18 cellular contexts compared by ENCODE assay signal in genomic region chr1:27105018-27105417, GRCh38.
"Had no signal": no experiment of that assay in that cellular context is flagged by ENCODE, and none has a peak within 500 bp of the region (broad histone marks: within the 10 kb centered on the region; RNA-seq: fewer than 3 reads in every experiment).

No MANE protein-coding gene starts in this region.

- H3K27ac Mint-ChIP-seq: activated naive CD4-positive, alpha-beta T cell treated with anti-CD3 and anti-CD28 coated beads, Interleukin-2, amount 10 ng/mL, durations not matched to agents 7 days and 5 days; endodermal cell had no signal

- H3K4me3 Mint-ChIP-seq: activated CD4-positive, alpha-beta T cell treated with anti-CD3 and anti-CD28 coated beads for 36 hours; activated naive CD4-positive, alpha-beta T cell treated with anti-CD3 and anti-CD28 coated beads, Interleukin-2, amount 10 ng/mL, durations not matched to agents 7 days and 5 days; activated naive CD8-positive, alpha-beta T cell treated with anti-CD3 and anti-CD28 coated beads, Interleukin-2, amount 50 U/mL, for 24 hours; brain; endodermal cell; stimulated activated naive CD8-positive, alpha-beta T cell treated with anti-CD3 and anti-CD28 coated beads, Interleukin-15, amount 100 ng/mL, for 72 hours had no signal

- H3K27ac ChIP-seq: lower lobe of right lung, testis, upper lobe of left lung, WERI-Rb-1 had no signal

- H3K9me3 Mint-ChIP-seq: activated naive CD4-positive, alpha-beta T cell treated with anti-CD3 and anti-CD28 coated beads, Interleukin-2, amount 10 ng/mL, durations not matched to agents 7 days and 5 days; activated naive CD8-positive, alpha-beta T cell treated with anti-CD3 and anti-CD28 coated beads, Interleukin-2, amount 50 U/mL, for 24 hours; activated T-helper 2 cell treated with anti-CD3 and anti-CD28 coated beads, Interferon-gamma antibody, Interleukin-2, Interleukin-4, amounts not matched to agents 10 μg/mL and 5 μg/mL and 100 μg/mL, durations not matched to agents 14 hours and 24 hours and 36 hours; brain; endodermal cell; stimulated activated naive CD8-positive, alpha-beta T cell treated with anti-CD3 and anti-CD28 coated beads, Interleukin-15, amount 100 ng/mL, for 72 hours had no signal

- H3K9me3 ChIP-seq: lower lobe of right lung, testis, upper lobe of left lung had no signal

- H3K4me1 Mint-ChIP-seq: endodermal cell had no signal

- DNase-seq: activated naive CD4-positive, alpha-beta T cell treated with anti-CD3 and anti-CD28 coated beads, Interleukin-2, amount 10 ng/mL, durations not matched to agents 7 days and 5 days; activated naive CD8-positive, alpha-beta T cell treated with anti-CD3 and anti-CD28 coated beads, Interleukin-2, amount 50 U/mL, for 24 hours; anterior cingulate cortex; central memory CD4-positive, alpha-beta T cell; dorsolateral prefrontal cortex; endodermal cell; foreskin melanocyte; lower lobe of right lung; midbrain; retina; stimulated activated CD4-positive, alpha-beta T cell treated with anti-CD3 and anti-CD28 coated beads, Interleukin-2, amount 100 ng/mL, for 24 hours; stimulated activated naive CD8-positive, alpha-beta T cell treated with anti-CD3 and anti-CD28 coated beads, Interleukin-15, amount 100 ng/mL, for 72 hours; testis; upper lobe of left lung; WERI-Rb-1 had no signal

- H3K27me3 Mint-ChIP-seq: activated CD4-positive, alpha-beta T cell treated with anti-CD3 and anti-CD28 coated beads for 36 hours; activated naive CD4-positive, alpha-beta T cell treated with anti-CD3 and anti-CD28 coated beads, Interleukin-2, amount 10 ng/mL, durations not matched to agents 7 days and 5 days; activated naive CD8-positive, alpha-beta T cell treated with anti-CD3 and anti-CD28 coated beads, Interleukin-2, amount 50 U/mL, for 24 hours; brain; stimulated activated naive CD8-positive, alpha-beta T cell treated with anti-CD3 and anti-CD28 coated beads, Interleukin-15, amount 100 ng/mL, for 72 hours had no signal

- H3K4me3 ChIP-seq: dorsolateral prefrontal cortex, lower lobe of right lung, testis, upper lobe of left lung had no signal

- ATAC-seq: lower lobe of right lung; stimulated activated naive CD8-positive, alpha-beta T cell treated with anti-CD3 and anti-CD28 coated beads, Interleukin-15, amount 100 ng/mL, for 72 hours had no signal

- H3K27me3 ChIP-seq: dorsolateral prefrontal cortex, testis, upper lobe of left lung had no signal
